10 cellular contexts compared by ENCODE assay signal in the genomic region with DNA sequence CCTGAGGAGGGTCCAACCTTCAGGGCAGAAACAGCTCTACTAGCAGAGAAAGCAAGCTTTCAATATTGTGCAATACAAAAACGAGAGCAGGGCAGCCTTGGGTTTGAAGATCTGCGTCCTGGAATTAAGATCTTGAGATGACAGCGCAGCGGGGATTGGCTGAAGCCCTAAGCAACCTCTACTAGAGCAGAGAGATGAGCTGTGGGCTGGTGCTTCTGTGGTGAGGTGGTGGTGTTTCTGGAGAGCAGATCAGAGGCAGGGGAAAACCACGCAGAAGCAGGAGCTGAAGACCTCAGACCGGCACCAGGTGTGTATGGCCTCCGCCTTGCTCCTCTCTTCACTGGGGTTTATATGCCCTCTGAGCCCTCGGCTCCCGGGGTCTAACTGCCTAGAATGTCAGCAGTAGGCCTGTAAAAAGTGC. TPM values are rescaled to one million over a fixed set of nuclear protein-coding genes. Genes with fewer than 3 reads are reported as not detected.
DNase-seq lines count a peak whose midpoint lies in the region; ATAC-seq and TF ChIP-seq lines count a peak whose summit lies in the region.
"Had no signal": no experiment of that assay in that cellular context is flagged by ENCODE, and none has a peak within 500 bp of the region (broad histone marks: within the 10 kb centered on the region; RNA-seq: fewer than 3 reads in every experiment).

No MANE protein-coding gene starts in this region.

- no peaks in the 10 kb centered on the region for H3K9me3 Mint-ChIP-seq in stimulated activated effector memory CD8-positive, alpha-beta T cell treated with anti-CD3 and anti-CD28 coated beads, Interleukin-12 subunit alpha, Interleukin-12 subunit beta, amount 100 ng/mL, for 72 hours

- H3K36me3 ChIP-seq in left lung (peaks cover 0 to 3% of the 10 kb centered on the region in 2 donors), adrenal gland (replicated peaks in 1 of 2) (no peaks in the 10 kb centered on the region)

- ATAC-seq in HG03460 (IDR thresholded peaks at IDR 0.05; ENCODE audit: unreplicated experiment) (peak; percentile 78), left lung (peak; percentile 21)
- peak; percentile 91 for ATAC-seq in stimulated activated effector memory CD8-positive, alpha-beta T cell treated with anti-CD3 and anti-CD28 coated beads, Interleukin-12 subunit alpha, Interleukin-12 subunit beta, amount 100 ng/mL, for 72 hours
- ATAC-seq: A549 had no signal

- WGBS in adrenal gland, 4 donors: 59 to 77% (median 72%) methylated on average over 6 to 9 of the region's 9 CpGs

- H3K27ac Mint-ChIP-seq in stimulated activated effector memory CD8-positive, alpha-beta T cell treated with anti-CD3 and anti-CD28 coated beads, Interleukin-12 subunit alpha, Interleukin-12 subunit beta, amount 100 ng/mL, for 72 hours: no peak overlapping the region

- H3K36me3 Mint-ChIP-seq in stimulated activated effector memory CD8-positive, alpha-beta T cell treated with anti-CD3 and anti-CD28 coated beads, Interleukin-12 subunit alpha, Interleukin-12 subunit beta, amount 100 ng/mL, for 72 hours: no peaks in the 10 kb centered on the region

- no peak for TF ChIP-seq POLR2A in adrenal gland (IDR thresholded peaks at IDR 0.05)

- H3K27me3 ChIP-seq in left lung (no peaks in the 10 kb centered on the region), adrenal gland (no peaks in the 10 kb centered on the region)
- H3K27me3 ChIP-seq: body of pancreas had no signal

- H3K4me3 ChIP-seq in left lung (peak overlapping the region in 1 of 2 donors; percentile 29), adrenal gland (no peak overlapping the region)
- H3K4me3 ChIP-seq: A549, body of pancreas had no signal

- H3K27ac ChIP-seq in left lung (peak overlapping the region in 1 of 2 donors; percentile 87), adrenal gland (no peak overlapping the region)
- H3K27ac ChIP-seq: A549 had no signal

- DNase-seq in activated gamma-delta T cell treated with Interleukin-2 at 50 U/mL for 16 hours: peak; percentile 77
- no peak for DNase-seq in activated gamma-delta T cell (lab: John Stamatoyannopoulos, UW)
- peak; percentile 45 to 65 for DNase-seq in activated CD8-positive, alpha-beta memory T cell treated with anti-CD3 and anti-CD28 coated beads for 4 hours (ENCODE audit: low read depth in 2 of 2)
- no peak for DNase-seq in left lung
- peak; percentile 53 to 88 for DNase-seq in stimulated activated effector memory CD8-positive, alpha-beta T cell treated with anti-CD3 and anti-CD28 coated beads, Interleukin-12 subunit alpha, Interleukin-12 subunit beta, amount 100 ng/mL, for 72 hours (ENCODE audit: low spot score in 2 of 2)
- no peak for DNase-seq in amygdala (lab: John Stamatoyannopoulos, UW)
- no peak for DNase-seq in adrenal gland

- H3K4me3 Mint-ChIP-seq in stimulated activated effector memory CD8-positive, alpha-beta T cell treated with anti-CD3 and anti-CD28 coated beads, Interleukin-12 subunit alpha, Interleukin-12 subunit beta, amount 100 ng/mL, for 72 hours: no peak overlapping the region

- H3K9me3 ChIP-seq in left lung (no peaks in the 10 kb centered on the region), adrenal gland (replicated peaks in 1 of 3) (no peaks in the 10 kb centered on the region)
- H3K9me3 ChIP-seq: A549, body of pancreas had no signal

- H3K4me1 ChIP-seq in left lung (peaks cover 8 to 49% of the 10 kb centered on the region in 2 donors), adrenal gland (replicated peaks in 1 of 2) (peaks cover 0 to 12% of the 10 kb centered on the region in 2 donors)
- H3K4me1 ChIP-seq: A549 had no signal

- intact Hi-C loops in left lung (cut with DNase I): no loop called here
- intact Hi-C loops in adrenal gland (cut with DNase I): no loop called here

- peaks cover 30% of the 10 kb centered on the region for H3K4me1 Mint-ChIP-seq in stimulated activated effector memory CD8-positive, alpha-beta T cell treated with anti-CD3 and anti-CD28 coated beads, Interleukin-12 subunit alpha, Interleukin-12 subunit beta, amount 100 ng/mL, for 72 hours

- TF ChIP-seq CTCF in left lung (IDR thresholded peaks at IDR 0.05) (no peak), adrenal gland (IDR thresholded peaks at IDR 0.05) (no peak)

RNA-seq across cellular contexts. Expression of a gene that starts 12.5 kb away (rescaled TPM):
- total RNA-seq in left lung (10 to 100 TPM in 1 of 2 donors, 1 to 10 TPM in 1; 4.5 to 13.5 TPM), adrenal gland (1 to 10 TPM in 7 of 8 donors, under 1 TPM in 1; 0.88 to 9.8 (median 2.0) TPM)
- polyA plus RNA-seq in adrenal gland: 1 to 10 TPM; 1.0 to 3.8 (median 2.2) TPM
- polyA plus RNA-seq: A549 had no signal

RNA-seq across cellular contexts. Expression of a gene that starts 16.0 kb away (rescaled TPM):
- total RNA-seq in left lung: 1 to 10 TPM; 1.8 to 2.2 TPM
- 1 to 10 TPM; 1.1 to 2.6 (median 2.2) TPM for total RNA-seq in adrenal gland
- 1 to 10 TPM in 2 of 3 donors, under 1 TPM in 1; 0.98 to 4.0 (median 1.0) TPM for polyA plus RNA-seq in adrenal gland

RNA-seq across cellular contexts. Expression of a gene that starts 37.6 kb away (rescaled TPM):
- total RNA-seq in left lung (10 to 100 TPM; 15.7 to 26.5 TPM), adrenal gland (10 to 100 TPM in 7 of 8 donors, 1 to 10 TPM in 1; 8.1 to 60.2 (median 38.1) TPM)
- 1 to 10 TPM; 5.4 to 9.8 (median 8.5) TPM for polyA plus RNA-seq in adrenal gland

RNA-seq across cellular contexts. Expression of a gene that starts 59.4 kb away (rescaled TPM):
- 1 to 10 TPM; 4.1 to 7.2 TPM for total RNA-seq in left lung
- 10 to 100 TPM in 1 of 8 donors, 1 to 10 TPM in 7; 5.3 to 11.0 (median 7.8) TPM for total RNA-seq in adrenal gland
- 1 to 10 TPM; 2.2 to 8.8 (median 2.4) TPM for polyA plus RNA-seq in adrenal gland

Comparison
In these comparisons a context has a peak if more than half of its experiments do, and no peak if none do; other contexts are left out.
1. DNase-seq: peak in activated gamma-delta T cell treated with Interleukin-2 at 50 U/mL for 16 hours (single experiment), activated CD8-positive, alpha-beta memory T cell treated with anti-CD3 and anti-CD28 coated beads for 4 hours (2 of 2) and stimulated activated effector memory CD8-positive, alpha-beta T cell treated with anti-CD3 and anti-CD28 coated beads, Interleukin-12 subunit alpha, Interleukin-12 subunit beta, amount 100 ng/mL, for 72 hours (2 of 2); none in activated gamma-delta T cell (single experiment), left lung (0 of 2), amygdala (0 of 56) and adrenal gland (0 of 7).
2. ATAC-seq: peak in every context shown above with its lines; median percentile 91 in stimulated activated effector memory CD8-positive, alpha-beta T cell treated with anti-CD3 and anti-CD28 coated beads, Interleukin-12 subunit alpha, Interleukin-12 subunit beta, amount 100 ng/mL, for 72 hours; 78 in HG03460; 21 in left lung.